In genomic region chr17:69593716-69594115, GRCh38 we compare ENCODE assay signal across 20 cellular contexts.
A peak's percentile ranks its signal among the peaks of the same experiment; 100 is the strongest.
DNase-seq lines count a peak whose midpoint lies in the region; ATAC-seq, FAIRE-seq and TF ChIP-seq lines count a peak whose summit lies in the region.
"Had no signal": no experiment of that assay in that cellular context is flagged by ENCODE, and none has a peak within 500 bp of the region (broad histone marks: within the 10 kb centered on the region; RNA-seq: fewer than 3 reads in every experiment).

No MANE protein-coding gene starts in this region.

- H3K4me1 ChIP-seq in A549 (peaks cover 10% of the 10 kb centered on the region; the same call in 1 of the 3 replicates), osteoblast (ENCODE audit: insufficient read depth, low read length) (peaks cover 13% of the 10 kb centered on the region)

- peaks cover 67% of the 10 kb centered on the region for H3K4me1 Mint-ChIP-seq in HFFc6 (ENCODE audit: low read depth)
- H3K4me1 Mint-ChIP-seq in endothelial cell (ENCODE audit: unreplicated experiment): peaks cover 51% of the 10 kb centered on the region
- H3K4me1 Mint-ChIP-seq in activated T-cell treated with anti-CD3 and anti-CD28 coated beads, Interleukin-2, amount 50 U/mL, for 72 hours (ENCODE audit: low read depth): no peaks in the 10 kb centered on the region
- H3K4me1 Mint-ChIP-seq: T-cell had no signal

- TF ChIP-seq CTCF in A549 (IDR thresholded peaks at IDR 0.05) (no peak), HFFc6 (IDR thresholded peaks at IDR 0.05) (no peak), endothelial cell (IDR thresholded peaks at IDR 0.05; ENCODE audit: unreplicated experiment) (no peak), osteoblast (IDR thresholded peaks at IDR 0.05; ENCODE audit: extremely low read depth, low read depth, low read length) (no peak)

- H3K79me2 ChIP-seq in osteoblast (ENCODE audit: insufficient read depth, low read length): no peaks in the 10 kb centered on the region

- H3K36me3 Mint-ChIP-seq in HFFc6 (ENCODE audit: low read depth) (no peaks in the 10 kb centered on the region), endothelial cell (ENCODE audit: low read depth, unreplicated experiment) (peaks cover 9% of the 10 kb centered on the region)
- no peaks in the 10 kb centered on the region for H3K36me3 Mint-ChIP-seq in activated naive CD4-positive, alpha-beta T cell treated with anti-CD3 and anti-CD28 coated beads, Interleukin-2, amount 50 U/mL, for 72 hours
- H3K36me3 Mint-ChIP-seq in activated T-cell treated with anti-CD3 and anti-CD28 coated beads, Interleukin-2, amount 50 U/mL, for 72 hours (ENCODE audit: insufficient read depth in 2 of 2): no peaks in the 10 kb centered on the region
- H3K36me3 Mint-ChIP-seq: T-cell had no signal

- peak; percentile 18 for FAIRE-seq in A549 (lab: Jason Lieb, UNC)
- FAIRE-seq: H54 had no signal

- no peak overlapping the region for H3K4me3 ChIP-seq in A549
- no peak overlapping the region for H3K4me3 ChIP-seq in osteoblast (ENCODE audit: insufficient read depth, low read length)

- ATAC-seq in A549: no peak
- no peak for ATAC-seq in activated naive CD4-positive, alpha-beta T cell treated with anti-CD3 and anti-CD28 coated beads, Interleukin-2, amount 50 U/mL, for 72 hours
- ATAC-seq in activated T-cell treated with anti-CD3 and anti-CD28 coated beads, Interleukin-2, amount 50 U/mL, for 72 hours (replicated peaks in 1 of 2): no peak
- ATAC-seq: Panc1, T-cell had no signal

- no peak for TF ChIP-seq RAD21 in A549 (conservative IDR thresholded peaks at IDR 0.05 in 1 of 2, IDR thresholded peaks at IDR 0.05 in 1 of 2)

- H3K36me3 ChIP-seq in osteoblast (ENCODE audit: insufficient read depth, low read length): no peaks in the 10 kb centered on the region

- H3K27ac ChIP-seq in A549: no peak overlapping the region
- H3K27ac ChIP-seq in osteoblast (ENCODE audit: low read depth, low read length): peak overlapping the region; percentile 47
- H3K27ac ChIP-seq: C4-2B had no signal

- DNase-seq in A549 (ENCODE audit: low read depth in 1 of 2, low spot score in 1 of 2) (no peak), HFFc6 (no peak), endothelial cell (ENCODE audit: low spot score) (no peak), osteoblast (ENCODE audit: insufficient read length, low spot score, missing footprints) (no peak), OCI-M2 (lab: John Stamatoyannopoulos, UW; ENCODE audit: unreplicated experiment) (no peak), HUDEP-2 (lab: John Stamatoyannopoulos, UW; ENCODE audit: unreplicated experiment in 76 of 76) (no peak)
- no peak for DNase-seq in activated naive CD4-positive, alpha-beta T cell treated with anti-CD3 and anti-CD28 coated beads, Interleukin-2, amount 50 U/mL, for 72 hours (ENCODE audit: low spot score in 2 of 2)
- no peak for DNase-seq in activated T-cell treated with anti-CD3 and anti-CD28 coated beads, Interleukin-2, amount 50 U/mL, for 72 hours
- DNase-seq: 8988T, DMS 273 treated with DMSO at 0.1 percent for 48 hours, Kasumi-1, MM.1S, NCI-H1092 treated with DMSO at 0.1 percent for 48 hours, NCI-H2081 treated with DMSO at 0.1 percent for 48 hours, NCI-H510A, NCI-H774, T-cell had no signal

- TF ChIP-seq POLR2A in A549 (IDR thresholded peaks at IDR 0.05; ENCODE audit: low read length): no peak

- H4K20me1 ChIP-seq in osteoblast (ENCODE audit: insufficient read depth, low read length): no peaks in the 10 kb centered on the region

- POLR2A ChIA-PET in A549 (lab: Yijun Ruan, JAX): no interaction called here

- H3K27me3 ChIP-seq in osteoblast (ENCODE audit: insufficient read depth, low read length): no peaks in the 10 kb centered on the region

- no peak overlapping the region for H3K4me2 ChIP-seq in A549
- no peak overlapping the region for H3K4me2 ChIP-seq in osteoblast (ENCODE audit: insufficient read depth, low read length)

- H3K9me3 Mint-ChIP-seq in HFFc6 (no peaks in the 10 kb centered on the region), endothelial cell (ENCODE audit: unreplicated experiment) (no peaks in the 10 kb centered on the region)
- no peaks in the 10 kb centered on the region for H3K9me3 Mint-ChIP-seq in activated naive CD4-positive, alpha-beta T cell treated with anti-CD3 and anti-CD28 coated beads, Interleukin-2, amount 50 U/mL, for 72 hours
- H3K9me3 Mint-ChIP-seq in activated T-cell treated with anti-CD3 and anti-CD28 coated beads, Interleukin-2, amount 50 U/mL, for 72 hours: no peaks in the 10 kb centered on the region
- H3K9me3 Mint-ChIP-seq: T-cell had no signal

- no peak for TF ChIP-seq EP300 in A549 (IDR thresholded peaks at IDR 0.05)

- H2AFZ ChIP-seq in osteoblast (ENCODE audit: low read length): no peak overlapping the region

- CTCF ChIA-PET in A549 (lab: Yijun Ruan, JAX): interaction anchor here (0.8 to 4.0 kb wide), 4 partner anchors 13 to 25 kb away, joined by 3 to 13 read pairs (median 5); no protein-coding TSS in a partner anchor

- H3K27me3 Mint-ChIP-seq in HFFc6 (ENCODE audit: insufficient read depth) (no peaks in the 10 kb centered on the region), endothelial cell (ENCODE audit: unreplicated experiment) (peaks cover 4% of the 10 kb centered on the region)
- no peaks in the 10 kb centered on the region for H3K27me3 Mint-ChIP-seq in activated T-cell treated with anti-CD3 and anti-CD28 coated beads, Interleukin-2, amount 50 U/mL, for 72 hours (ENCODE audit: low read depth)

- H3K4me3 Mint-ChIP-seq in HFFc6 (peak overlapping the region; percentile 32), endothelial cell (ENCODE audit: unreplicated experiment) (no peak overlapping the region)
- H3K4me3 Mint-ChIP-seq in activated T-cell treated with anti-CD3 and anti-CD28 coated beads, Interleukin-2, amount 50 U/mL, for 72 hours: no peak overlapping the region
- H3K4me3 Mint-ChIP-seq: T-cell had no signal

- 81% methylated on average over 2 of the region's 2 CpGs for whole genome bisulfite sequencing in A549 (ENCODE audit: missing lambda C conversion rate)

- H3K27ac Mint-ChIP-seq in HFFc6 (peak overlapping the region; percentile 80), endothelial cell (ENCODE audit: unreplicated experiment) (peak overlapping the region; percentile 96)
- no peak overlapping the region for H3K27ac Mint-ChIP-seq in activated naive CD4-positive, alpha-beta T cell treated with anti-CD3 and anti-CD28 coated beads, Interleukin-2, amount 50 U/mL, for 72 hours
- no peak overlapping the region for H3K27ac Mint-ChIP-seq in activated T-cell treated with anti-CD3 and anti-CD28 coated beads, Interleukin-2, amount 50 U/mL, for 72 hours
- H3K27ac Mint-ChIP-seq: T-cell had no signal

- H3K9me3 ChIP-seq in A549: no peaks in the 10 kb centered on the region
- no peaks in the 10 kb centered on the region for H3K9me3 ChIP-seq in osteoblast (ENCODE audit: low read depth, low read length)

TF ChIP-seq in A549, 52 proteins besides CTCF, POLR2A, EP300 and RAD21:
- no peak for TF ChIP-seq TP53 (CRISPR knock-in tag; IDR thresholded peaks at IDR 0.05)
- no peak for TF ChIP-seq FOSB (CRISPR knock-in tag; IDR thresholded peaks at IDR 0.05)
- no peak for TF ChIP-seq HOXB5 (CRISPR knock-in tag; IDR thresholded peaks at IDR 0.05)
- no peak for TF ChIP-seq RFX5 (IDR thresholded peaks at IDR 0.05)
- TF ChIP-seq BCL3 (IDR thresholded peaks at IDR 0.05): no peak
- no peak for TF ChIP-seq SREBF2 (IDR thresholded peaks at IDR 0.05)
- TF ChIP-seq NPAS2 (CRISPR knock-in tag; IDR thresholded peaks at IDR 0.05; ENCODE audit: borderline replicate concordance): no peak
- no peak for TF ChIP-seq HES2 (IDR thresholded peaks at IDR 0.05)
- TF ChIP-seq HEYL (CRISPR knock-in tag; IDR thresholded peaks at IDR 0.05): no peak
- no peak for TF ChIP-seq MAFK (IDR thresholded peaks at IDR 0.05; ENCODE audit: partially characterized antibody)
- no peak for TF ChIP-seq HOXA7 (CRISPR knock-in tag; IDR thresholded peaks at IDR 0.05)
- TF ChIP-seq PHF8 (IDR thresholded peaks at IDR 0.05; ENCODE audit: borderline replicate concordance, low read depth): no peak
- TF ChIP-seq CBX2 (IDR thresholded peaks at IDR 0.05; ENCODE audit: borderline replicate concordance, low read depth): no peak
- no peak for TF ChIP-seq TFCP2L1 (CRISPR knock-in tag; IDR thresholded peaks at IDR 0.05)

Comparison
In these comparisons a context has a peak if more than half of its experiments do, and no peak if none do; other contexts are left out.
1. H3K27ac Mint-ChIP-seq: peak in HFFc6 (single experiment) and endothelial cell (single experiment); none in activated naive CD4-positive, alpha-beta T cell treated with anti-CD3 and anti-CD28 coated beads, Interleukin-2, amount 50 U/mL, for 72 hours (0 of 2) and activated T-cell treated with anti-CD3 and anti-CD28 coated beads, Interleukin-2, amount 50 U/mL, for 72 hours (single experiment).